Comparison of ENCODE assay signal across 20 cellular contexts in the genomic region with DNA sequence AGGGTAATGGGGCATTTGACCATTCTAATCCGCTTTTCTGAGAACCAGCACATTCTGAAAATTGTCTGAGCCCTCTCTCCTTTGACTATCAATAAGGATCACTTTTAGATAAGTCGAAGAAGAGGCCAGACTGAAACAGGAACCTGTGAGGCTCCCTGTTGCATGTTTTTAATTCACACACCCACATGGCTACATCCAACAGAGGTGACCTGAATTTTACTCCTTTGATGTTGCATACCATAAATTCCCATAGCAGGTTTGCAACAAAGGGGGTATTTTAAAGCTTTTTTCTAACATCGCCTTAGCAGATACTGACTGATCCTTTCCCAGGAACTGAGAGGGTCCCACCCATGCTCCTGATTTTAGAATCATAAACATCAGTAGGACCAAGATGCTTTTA.
DNase-seq lines count a peak whose midpoint lies in the region; TF ChIP-seq lines count a peak whose summit lies in the region.
"Had no signal": no experiment of that assay in that cellular context is flagged by ENCODE, and none has a peak within 500 bp of the region (broad histone marks: within the 10 kb centered on the region; RNA-seq: fewer than 3 reads in every experiment).

No MANE protein-coding gene starts in this region.

- H3K9me3 ChIP-seq in HEK293 (ENCODE audit: control insufficient read depth, insufficient read depth, low read depth, low read length) (no peaks in the 10 kb centered on the region), testis (no peaks in the 10 kb centered on the region)

- TF ChIP-seq POLR2A in testis (IDR thresholded peaks at IDR 0.05): no peak

- 0 out of 2 replicates have a peak overlapping the region, but pooled peaks have one; percentile 5 for H3K27ac ChIP-seq in HEK293 (ENCODE audit: extremely low read depth, low read depth, low read length)
- H3K27ac ChIP-seq in VCaP: peak overlapping the region; percentile 90
- H3K27ac ChIP-seq in layer of hippocampus (ENCODE audit: low read depth, low read length): peak overlapping the region; percentile 23
- peak overlapping the region; percentile 22 to 80 for H3K27ac ChIP-seq in testis

- H3K4me3 ChIP-seq in HEK293 (ENCODE audit: low read depth, low read length) (no peak overlapping the region), testis (no peak overlapping the region), H7 (ENCODE audit: insufficient read depth, low read depth, low read length) (no peak overlapping the region)

- H3K4me1 ChIP-seq in HEK293 (ENCODE audit: control insufficient read depth, insufficient read depth, low read length) (peaks cover 19% of the 10 kb centered on the region), testis (peaks cover 7% of the 10 kb centered on the region)

- WGBS in testis, 2 donors: 59 to 68% methylated on average over 3 of the region's 3 CpGs

- no peak for DNase-seq in testis
- no peak for DNase-seq in stimulated activated CD4-positive, alpha-beta T cell treated with anti-CD3 and anti-CD28 coated beads, Interleukin-4, amount 100 ng/mL, for 1 hour
- DNase-seq in pons (ENCODE audit: low spot score): no peak
- no peak for DNase-seq in H7
- DNase-seq: activated CD4-positive, alpha-beta T cell treated with anti-CD3 and anti-CD28 coated beads for 48 hours; activated naive CD4-positive, alpha-beta T cell treated with Interleukin-2 at 50 U/mL for 16 hours; activated T-cell treated with anti-CD3 and anti-CD28 coated beads, Interleukin-2, amount 50 U/mL, for 48 hours; amniotic stem cell; CD8-positive, alpha-beta memory T cell; foreskin fibroblast; HCEC 1CT; NCI-H1092 treated with DMSO at 0.1 percent for 48 hours; NCI-H2029; NCI-H446; SHP77 treated with DMSO at 0.1 percent for 48 hours; stimulated activated CD8-positive, alpha-beta memory T cell treated with anti-CD3 and anti-CD28 coated beads, Interleukin-4, amount 100 ng/mL, for 48 hours; T-cell had no signal

- POLR2A ChIA-PET in HEK293 (lab: Yijun Ruan, JAX): no interaction called here

- H3K36me3 ChIP-seq in HEK293 (ENCODE audit: control insufficient read depth in 2 of 2, insufficient read depth in 1 of 2, low read length in 2 of 2) (no peaks in the 10 kb centered on the region), testis (ENCODE audit: low read depth, missing control alignments) (no peaks in the 10 kb centered on the region), H7 (replicated peaks; ENCODE audit: control insufficient read depth, insufficient read depth, low read length) (no peaks in the 10 kb centered on the region)

- CTCF ChIA-PET in HEK293 (lab: Yijun Ruan, JAX): no interaction called here

- H3K27me3 ChIP-seq in layer of hippocampus (ENCODE audit: control insufficient read depth, insufficient read depth, low read length) (no peaks in the 10 kb centered on the region), testis (no peaks in the 10 kb centered on the region), H7 (ENCODE audit: control insufficient read depth, insufficient read depth, low read length) (no peaks in the 10 kb centered on the region)

- intact Hi-C loops in testis (cut with DNase I; ENCODE audit: low total_unique reads): no loop called here

- no peak for TF ChIP-seq CTCF in HEK293 (tag by site-specific recombination; IDR thresholded peaks at IDR 0.05)
- no peak for TF ChIP-seq CTCF in VCaP (conservative IDR thresholded peaks at IDR 0.05)
- no peak for TF ChIP-seq CTCF in testis (IDR thresholded peaks at IDR 0.05)

TF ChIP-seq in HEK293, 187 proteins besides CTCF, POLR2A, EP300 and RAD21:
- no peak for TF ChIP-seq ZFP37 (tag by site-specific recombination; IDR thresholded peaks at IDR 0.05)
- no peak for TF ChIP-seq ZNF223 (tag by site-specific recombination; IDR thresholded peaks at IDR 0.05)
- no peak for TF ChIP-seq TRIM28 (IDR thresholded peaks at IDR 0.05; ENCODE audit: borderline replicate concordance, low read length)
- TF ChIP-seq REST (tag by site-specific recombination; IDR thresholded peaks at IDR 0.05): no peak
- no peak for TF ChIP-seq ZNF202 (tag by site-specific recombination; IDR thresholded peaks at IDR 0.05; ENCODE audit: borderline replicate concordance)
- no peak for TF ChIP-seq ZFP3 (tag by site-specific recombination; IDR thresholded peaks at IDR 0.05; ENCODE audit: low read depth)
- TF ChIP-seq, protein P1, sequence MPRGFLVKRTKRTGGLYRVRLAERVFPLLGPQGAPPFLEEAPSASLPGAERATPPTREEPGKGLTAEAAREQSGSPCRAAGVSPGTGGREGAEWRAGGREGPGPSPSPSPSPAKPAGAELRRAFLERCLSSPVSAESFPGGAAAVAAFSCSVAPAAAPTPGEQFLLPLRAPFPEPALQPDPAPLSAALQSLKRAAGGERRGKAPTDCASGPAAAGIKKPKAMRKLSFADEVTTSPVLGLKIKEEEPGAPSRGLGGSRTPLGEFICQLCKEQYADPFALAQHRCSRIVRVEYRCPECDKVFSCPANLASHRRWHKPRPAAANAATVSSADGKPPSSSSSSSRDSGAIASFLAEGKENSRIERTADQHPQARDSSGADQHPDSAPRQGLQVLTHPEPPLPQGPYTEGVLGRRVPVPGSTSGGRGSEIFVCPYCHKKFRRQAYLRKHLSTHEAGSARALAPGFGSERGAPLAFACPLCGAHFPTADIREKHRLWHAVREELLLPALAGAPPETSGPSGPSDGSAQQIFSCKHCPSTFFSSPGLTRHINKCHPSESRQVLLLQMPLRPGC (tag by site-specific recombination; IDR thresholded peaks at IDR 0.05): no peak
- no peak for TF ChIP-seq SCRT2 (tag by site-specific recombination; IDR thresholded peaks at IDR 0.05)
- TF ChIP-seq ZNF585B (tag by site-specific recombination; IDR thresholded peaks at IDR 0.05): no peak
- no peak for TF ChIP-seq ZNF747 (tag by site-specific recombination; IDR thresholded peaks at IDR 0.05)
- no peak for TF ChIP-seq ZNF76 (tag by site-specific recombination; IDR thresholded peaks at IDR 0.05; ENCODE audit: borderline replicate concordance, low read depth)
- no peak for TF ChIP-seq ZNF571 (tag by site-specific recombination; IDR thresholded peaks at IDR 0.05)
- no peak for TF ChIP-seq PRDM1 (tag by site-specific recombination; IDR thresholded peaks at IDR 0.05)
- TF ChIP-seq KLF8 (tag by site-specific recombination; IDR thresholded peaks at IDR 0.05): no peak
- TF ChIP-seq ZNF660 (tag by site-specific recombination; IDR thresholded peaks at IDR 0.05): no peak
- TF ChIP-seq ZNF692 (tag by site-specific recombination; IDR thresholded peaks at IDR 0.05): no peak
- no peak for TF ChIP-seq ZNF138 (tag by site-specific recombination; IDR thresholded peaks at IDR 0.05; ENCODE audit: borderline replicate concordance)
- TF ChIP-seq ZNF311 (tag by site-specific recombination; IDR thresholded peaks at IDR 0.05; ENCODE audit: borderline replicate concordance): no peak
- no peak for TF ChIP-seq ZNF391 (tag by site-specific recombination; IDR thresholded peaks at IDR 0.05; ENCODE audit: borderline replicate concordance, low read depth)
- no peak for TF ChIP-seq ZNF501 (tag by site-specific recombination; IDR thresholded peaks at IDR 0.05)
TF ChIP-seq in HEK293: peak in this region for 0.

Comparison
In these comparisons a context has a peak if more than half of its experiments do, and no peak if none do; other contexts are left out.
1. H3K27ac ChIP-seq: peak in every context shown above with its lines; median percentile 90 in VCaP; 51 in testis; 23 in layer of hippocampus; 5 in HEK293.